ENCODE assay signal across 15 cellular contexts in genomic region chr2:234450431-234451095, GRCh38. TPM values are rescaled to one million over a fixed set of nuclear protein-coding genes. Genes with fewer than 3 reads are reported as not detected.
DNase-seq lines count a peak whose midpoint lies in the region; ATAC-seq, FAIRE-seq and TF ChIP-seq lines count a peak whose summit lies in the region.
"Had no signal": no experiment of that assay in that cellular context is flagged by ENCODE, and none has a peak within 500 bp of the region (broad histone marks: within the 10 kb centered on the region; RNA-seq: fewer than 3 reads in every experiment).

No MANE protein-coding gene starts in this region.

- peak overlapping the region; percentile 93 for H3K27ac ChIP-seq in CD4-positive, alpha-beta T cell (ENCODE audit: low read depth, low read length)

- no peak for DNase-seq in CD4-positive, alpha-beta T cell
- no peak for DNase-seq in activated CD8-positive, alpha-beta T cell treated with anti-CD3 and anti-CD28 coated beads, Interleukin-2, amount 10 ng/mL, durations not matched to agents 7 days and 5 days
- no peak for DNase-seq in mesothelial cell of epicardium (ENCODE audit: low spot score in 2 of 2, unreplicated experiment in 2 of 2)
- no peak for DNase-seq in medulla oblongata (ENCODE audit: extremely low spot score)
- DNase-seq in central memory CD4-positive, alpha-beta T cell, result no peak
- DNase-seq: activated CD4-positive, alpha-beta T cell treated with anti-CD3 and anti-CD28 coated beads for 4 hours; C1 segment of cervical spinal cord; EL; kidney glomerular epithelial cell; NCI-H1048; NCI-H446 treated with DMSO at 0.1 percent for 48 hours had no signal

- peaks cover 87% of the 10 kb centered on the region for H3K4me1 Mint-ChIP-seq in CD4-positive, alpha-beta T cell (ENCODE audit: low read depth)
- peaks cover 87% of the 10 kb centered on the region for H3K4me1 Mint-ChIP-seq in activated CD8-positive, alpha-beta T cell treated with anti-CD3 and anti-CD28 coated beads, Interleukin-2, amount 10 ng/mL, durations not matched to agents 7 days and 5 days (ENCODE audit: low read depth)
- peaks cover 38% of the 10 kb centered on the region for H3K4me1 Mint-ChIP-seq in mesothelial cell of epicardium

- CTCF ChIA-PET in CD4-positive, alpha-beta T cell (lab: Charles Lee), result interaction anchor here (1.0 to 2.9 kb wide), 5 partner anchors 13 to 82 kb away, joined by 3 to 9 read pairs (median 4); no protein-coding TSS in a partner anchor
- CTCF ChIA-PET in activated CD8-positive, alpha-beta T cell treated with anti-CD3 and anti-CD28 coated beads, Interleukin-2, amount 10 ng/mL, durations not matched to agents 7 days and 5 days (lab: Charles Lee), result interaction anchor here (1.0 to 5.1 kb wide), 6 partner anchors 8 to 165 kb away, joined by 3 to 22 read pairs (median 4); no protein-coding TSS in a partner anchor

- peak; percentile 31 for ATAC-seq in CD4-positive, alpha-beta T cell (ENCODE audit: poor library complexity)
- no peak for ATAC-seq in activated CD8-positive, alpha-beta T cell treated with anti-CD3 and anti-CD28 coated beads, Interleukin-2, amount 10 ng/mL, durations not matched to agents 7 days and 5 days
- ATAC-seq in GM21390 (IDR thresholded peaks at IDR 0.05; ENCODE audit: unreplicated experiment), result no peak
- ATAC-seq in GM21737 (IDR thresholded peaks at IDR 0.05; ENCODE audit: unreplicated experiment), result no peak
- ATAC-seq: GM12878 had no signal

- peak overlapping the region; percentile 89 for H3K4me3 Mint-ChIP-seq in CD4-positive, alpha-beta T cell
- H3K4me3 Mint-ChIP-seq in activated CD8-positive, alpha-beta T cell treated with anti-CD3 and anti-CD28 coated beads, Interleukin-2, amount 10 ng/mL, durations not matched to agents 7 days and 5 days, result peak overlapping the region; percentile 85
- H3K4me3 Mint-ChIP-seq in mesothelial cell of epicardium, result no peak overlapping the region

- POLR2A ChIA-PET in CD4-positive, alpha-beta T cell (lab: Charles Lee), result interaction anchor here (1.2 to 12.5 kb wide), 10 partner anchors 8 to 159 kb away, joined by 3 to 376 read pairs (median 76); partner anchors contain the start of gene ARL4C
- POLR2A ChIA-PET in activated CD8-positive, alpha-beta T cell treated with anti-CD3 and anti-CD28 coated beads, Interleukin-2, amount 10 ng/mL, durations not matched to agents 7 days and 5 days (lab: Charles Lee), result interaction anchor here (1.0 to 12.1 kb wide), 7 partner anchors 8 to 159 kb away, joined by 3 to 220 read pairs (median 5); partner anchors contain the start of gene ARL4C

- FAIRE-seq in G401.6 (lab: Jason Lieb, UNC), result peak; percentile 51
- FAIRE-seq: GM12878 had no signal

- no peak for TF ChIP-seq CTCF in CD4-positive, alpha-beta T cell (IDR thresholded peaks at IDR 0.05)
- no peak for TF ChIP-seq CTCF in mesothelial cell of epicardium (IDR thresholded peaks at IDR 0.05; ENCODE audit: unreplicated experiment)

- peaks cover 80% of the 10 kb centered on the region for H3K36me3 Mint-ChIP-seq in CD4-positive, alpha-beta T cell (ENCODE audit: low read depth)
- peaks cover 86% of the 10 kb centered on the region for H3K36me3 Mint-ChIP-seq in activated CD8-positive, alpha-beta T cell treated with anti-CD3 and anti-CD28 coated beads, Interleukin-2, amount 10 ng/mL, durations not matched to agents 7 days and 5 days (ENCODE audit: low read depth)
- no peaks in the 10 kb centered on the region for H3K36me3 Mint-ChIP-seq in mesothelial cell of epicardium

- peak overlapping the region; percentile 92 for H3K27ac Mint-ChIP-seq in CD4-positive, alpha-beta T cell
- H3K27ac Mint-ChIP-seq in activated CD8-positive, alpha-beta T cell treated with anti-CD3 and anti-CD28 coated beads, Interleukin-2, amount 10 ng/mL, durations not matched to agents 7 days and 5 days, result peak overlapping the region; percentile 60
- H3K27ac Mint-ChIP-seq in mesothelial cell of epicardium, result peak overlapping the region; percentile 28

- peaks cover 1% of the 10 kb centered on the region for H3K9me3 Mint-ChIP-seq in CD4-positive, alpha-beta T cell
- H3K9me3 Mint-ChIP-seq in activated CD8-positive, alpha-beta T cell treated with anti-CD3 and anti-CD28 coated beads, Interleukin-2, amount 10 ng/mL, durations not matched to agents 7 days and 5 days (ENCODE audit: insufficient read depth), result peaks cover 21% of the 10 kb centered on the region
- peaks cover 11% of the 10 kb centered on the region for H3K9me3 Mint-ChIP-seq in mesothelial cell of epicardium

- intact Hi-C loops in CD4-positive, alpha-beta T cell (cut with DNase I, micrococcal nuclease), result loop anchor here (1.0 to 5.0 kb wide), 3 partner anchors 24 to 78 kb away; no protein-coding TSS in a partner anchor

- no peaks in the 10 kb centered on the region for H3K27me3 ChIP-seq in CD4-positive, alpha-beta T cell (ENCODE audit: control insufficient read depth, insufficient read depth, low read length)

- H3K27me3 Mint-ChIP-seq in CD4-positive, alpha-beta T cell, result peaks cover 5% of the 10 kb centered on the region
- H3K27me3 Mint-ChIP-seq in activated CD8-positive, alpha-beta T cell treated with anti-CD3 and anti-CD28 coated beads, Interleukin-2, amount 10 ng/mL, durations not matched to agents 7 days and 5 days (ENCODE audit: low read depth), result no peaks in the 10 kb centered on the region
- no peaks in the 10 kb centered on the region for H3K27me3 Mint-ChIP-seq in mesothelial cell of epicardium (ENCODE audit: low read depth)

- H3K9me3 ChIP-seq in CD4-positive, alpha-beta T cell (ENCODE audit: control insufficient read depth, low read length), result no peaks in the 10 kb centered on the region

RNA-seq across cellular contexts. Expression of gene ARL4C, which starts 46.3 kb away (rescaled TPM):
- total RNA-seq in CD4-positive, alpha-beta T cell, result 100 to 1,000 TPM; 469 to 471 TPM
- 100 to 1,000 TPM; 123 to 126 TPM for total RNA-seq in activated CD8-positive, alpha-beta T cell treated with anti-CD3 and anti-CD28 coated beads, Interleukin-2, amount 10 ng/mL, durations not matched to agents 7 days and 5 days
- total RNA-seq in mesothelial cell of epicardium, result 18.4 to 21.4 TPM (median 20.7 TPM) in 3 replicates

Comparison
In these comparisons a context has a peak if more than half of its experiments do, and no peak if none do; other contexts are left out.
1. H3K27ac Mint-ChIP-seq: peak in every context shown above with its lines; median percentile 92 in CD4-positive, alpha-beta T cell; 60 in activated CD8-positive, alpha-beta T cell treated with anti-CD3 and anti-CD28 coated beads, Interleukin-2, amount 10 ng/mL, durations not matched to agents 7 days and 5 days; 28 in mesothelial cell of epicardium.